In the genomic region with DNA sequence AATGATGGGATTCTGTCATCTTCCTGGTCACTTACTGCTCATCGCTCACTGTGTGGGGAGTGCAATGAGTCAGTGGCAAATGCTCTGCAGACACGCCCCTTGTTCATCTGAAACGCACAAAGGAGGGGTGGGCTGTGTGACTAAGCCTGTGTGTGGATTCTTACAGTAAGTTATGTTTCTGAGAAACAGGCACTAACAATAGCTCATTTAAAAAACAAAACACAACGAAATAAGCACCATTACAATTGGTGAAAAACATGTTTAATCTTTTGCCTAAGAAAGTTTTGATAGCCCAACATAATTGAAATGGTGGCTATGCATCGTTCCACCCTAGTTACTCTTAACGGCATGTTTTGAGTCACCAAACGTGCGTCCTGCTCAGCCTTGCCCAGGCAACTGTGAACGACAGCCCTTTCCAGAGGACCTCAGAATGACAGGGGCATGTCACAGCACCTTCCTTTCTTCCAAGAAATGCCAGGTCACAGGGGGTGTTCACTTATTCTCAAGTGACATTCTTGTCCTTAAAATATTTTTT, we compare ENCODE assay signal across 8 cellular contexts.
DNase-seq lines count a peak whose midpoint lies in the region; ATAC-seq and TF ChIP-seq lines count a peak whose summit lies in the region.

No MANE protein-coding gene starts in this region.

- DNase-seq in AG08396 (ENCODE audit: low spot score) (peak; percentile 81), GM19240 (ENCODE audit: insufficient read length, low spot score) (peak; percentile 35), T-cell (peak in 6 of 34 experiments; percentile 2 to 41 (median 22)), astrocyte of the cerebellum (ENCODE audit: low read depth) (peak; percentile 86), kidney tubule cell (ENCODE audit: low spot score) (peak; percentile 97), cerebellar nuclear complex (lab: John Stamatoyannopoulos, UW) (no peak)
- peak; percentile 28 for DNase-seq in stimulated activated CD8-positive, alpha-beta memory T cell treated with anti-CD3 and anti-CD28 coated beads, Interleukin-15, amount 100 ng/mL, for 1 hour (ENCODE audit: low read depth)

- ATAC-seq in HG03342 (IDR thresholded peaks at IDR 0.05; ENCODE audit: unreplicated experiment) (peak; percentile 90), T-cell (replicated peaks in 1 of 4) (peak; percentile 46 to 94 (median 88))

- in situ Hi-C loops in astrocyte of the cerebellum (cut with HindIII; ENCODE audit: low sequenced_read_pairs) = no loop called here

- peaks cover 24 to 32% (median 32%) of the 10 kb centered on the region in 3 donors for H3K4me1 Mint-ChIP-seq in T-cell

- H3K27me3 Mint-ChIP-seq in T-cell = no peaks in the 10 kb centered on the region

- POLR2A ChIA-PET in T-cell (lab: Charles Lee) = no interaction called here

- H3K36me3 Mint-ChIP-seq in T-cell = no peaks in the 10 kb centered on the region

- H3K4me3 Mint-ChIP-seq in T-cell = peak overlapping the region; percentile 36 to 72 (median 64)

- H3K4me3 ChIP-seq in astrocyte of the cerebellum (ENCODE audit: low read depth, low read length) = no peak overlapping the region

- TF ChIP-seq CTCF in astrocyte of the cerebellum (IDR thresholded peaks at IDR 0.05; ENCODE audit: low read depth, low read length, missing control alignments) = no peak

- peak overlapping the region; percentile 86 to 92 for H3K27ac Mint-ChIP-seq in T-cell

- H3K9me3 Mint-ChIP-seq in T-cell = no peaks in the 10 kb centered on the region

- CTCF ChIA-PET in T-cell (lab: Charles Lee) = interaction anchor here (0.8 to 1.3 kb wide), 2 partner anchors 85 to 118 kb away, joined by 3 to 5 read pairs; a partner anchor contains a TSS

Comparison
In these comparisons a context has a peak if more than half of its experiments do, and no peak if none do; other contexts are left out.
1. DNase-seq: peak in AG08396 (single experiment), GM19240 (single experiment), astrocyte of the cerebellum (single experiment), kidney tubule cell (single experiment) and stimulated activated CD8-positive, alpha-beta memory T cell treated with anti-CD3 and anti-CD28 coated beads, Interleukin-15, amount 100 ng/mL, for 1 hour (single experiment); none in cerebellar nuclear complex (0 of 2).